In the genomic region with DNA sequence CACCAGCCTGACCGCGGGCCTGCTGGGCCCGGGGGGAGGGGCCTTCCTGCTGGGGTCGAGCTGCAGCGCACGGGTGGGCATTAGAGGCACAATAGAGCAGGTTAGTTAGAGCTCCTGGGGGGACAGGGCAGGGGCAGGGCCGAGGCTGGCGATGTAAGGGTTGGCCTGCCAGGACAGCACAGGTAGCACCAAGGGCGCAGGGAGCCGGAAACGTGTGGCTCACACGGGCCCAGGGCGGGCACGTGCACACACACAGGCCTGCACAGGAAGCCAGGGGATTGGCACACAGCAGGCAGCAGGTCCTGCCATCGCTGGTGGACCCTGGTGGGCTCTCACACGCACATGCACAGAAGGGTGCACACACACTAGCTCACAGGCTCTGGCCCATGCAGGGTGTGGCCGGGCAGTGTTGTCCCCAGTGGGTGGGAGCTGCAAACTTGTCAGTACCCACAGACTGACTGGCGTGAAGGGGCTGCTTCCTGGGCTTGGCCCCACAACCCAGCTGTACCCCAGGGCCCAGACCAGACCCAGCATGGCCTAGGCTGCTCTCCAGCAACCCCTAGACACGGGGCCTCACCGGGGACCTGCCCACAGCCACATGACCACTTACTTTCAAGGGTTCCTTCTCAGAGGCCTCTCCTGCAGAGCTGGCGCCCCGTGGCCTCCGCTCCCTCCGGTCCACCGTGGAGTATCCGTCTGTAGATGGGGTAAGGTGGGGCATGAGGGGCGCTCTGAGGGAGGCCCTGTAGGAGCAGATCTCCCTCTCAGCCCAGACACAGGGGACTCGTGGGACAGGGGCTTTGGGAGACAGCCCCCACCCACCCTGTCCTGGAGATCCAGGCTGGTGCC, we compare ENCODE assay signal across 14 cellular contexts. TPM values are rescaled to one million over a fixed set of nuclear protein-coding genes. Genes with fewer than 3 reads are reported as not detected.
DNase-seq lines count a peak whose midpoint lies in the region; ATAC-seq and TF ChIP-seq lines count a peak whose summit lies in the region.
"Had no signal": no experiment of that assay in that cellular context is flagged by ENCODE, and none has a peak within 500 bp of the region (broad histone marks: within the 10 kb centered on the region; RNA-seq: fewer than 3 reads in every experiment).

No MANE protein-coding gene starts in this region.

- peaks cover 27% of the 10 kb centered on the region for H3K4me1 Mint-ChIP-seq in endothelial cell (ENCODE audit: unreplicated experiment)
- peaks cover 29 to 48% of the 10 kb centered on the region in 2 donors for H3K4me1 Mint-ChIP-seq in natural killer cell treated with Interleukin-12 subunit alpha and Interleukin-12 subunit beta and Interleukin-15 and Interleukin-18, amount 100 ng/mL, for 72 hours (ENCODE audit: low read depth in 2 of 2)

- H3K36me3 Mint-ChIP-seq in endothelial cell (ENCODE audit: low read depth, unreplicated experiment) = peaks cover 21% of the 10 kb centered on the region
- H3K36me3 Mint-ChIP-seq in natural killer cell treated with Interleukin-12 subunit alpha and Interleukin-12 subunit beta and Interleukin-15 and Interleukin-18, amount 100 ng/mL, for 72 hours = no peaks in the 10 kb centered on the region

- peak; percentile 22 for DNase-seq in stimulated activated CD4-positive, alpha-beta T cell treated with anti-CD3 and anti-CD28 coated beads, Interleukin-15, amount 100 ng/mL, for 24 hours
- DNase-seq in stimulated activated CD4-positive, alpha-beta T cell treated with anti-CD3 and anti-CD28 coated beads, Interleukin-4, amount 100 ng/mL, for 1 hour = no peak
- DNase-seq in endothelial cell (ENCODE audit: low spot score) (no peak), NCI-H128 (lab: John Stamatoyannopoulos, UW; ENCODE audit: unreplicated experiment) (no peak), inferior parietal cortex (ENCODE audit: extremely low spot score) (no peak), NCI-H2196 (lab: John Stamatoyannopoulos, UW; ENCODE audit: unreplicated experiment) (no peak)
- DNase-seq in natural killer cell treated with Interleukin-12 subunit alpha and Interleukin-12 subunit beta and Interleukin-15 and Interleukin-18, amount 100 ng/mL, for 72 hours (ENCODE audit: low spot score) = no peak
- DNase-seq: activated CD4-positive, CD25-positive, alpha-beta regulatory T cell treated with anti-CD3 and anti-CD28 coated beads, Interleukin-2, amount 50 U/mL, for 72 hours; effector memory CD4-positive, alpha-beta T cell; NCI-H1694; NCI-H446 treated with DMSO at 0.1 percent for 48 hours; SIG-M5 had no signal

- peak overlapping the region; percentile 56 for H3K4me3 Mint-ChIP-seq in endothelial cell (ENCODE audit: unreplicated experiment)
- peak overlapping the region; percentile 54 for H3K4me3 Mint-ChIP-seq in natural killer cell treated with Interleukin-12 subunit alpha and Interleukin-12 subunit beta and Interleukin-15 and Interleukin-18, amount 100 ng/mL, for 72 hours

- ATAC-seq in natural killer cell treated with Interleukin-12 subunit alpha and Interleukin-12 subunit beta and Interleukin-15 and Interleukin-18, amount 100 ng/mL, for 72 hours = peak; percentile 42 to 57
- no peak for ATAC-seq in GM21381 (IDR thresholded peaks at IDR 0.05; ENCODE audit: unreplicated experiment)

- no peak for TF ChIP-seq CTCF in endothelial cell (IDR thresholded peaks at IDR 0.05; ENCODE audit: unreplicated experiment)

- H3K27me3 Mint-ChIP-seq in endothelial cell (ENCODE audit: unreplicated experiment) = peaks cover 19% of the 10 kb centered on the region
- H3K27me3 Mint-ChIP-seq in natural killer cell treated with Interleukin-12 subunit alpha and Interleukin-12 subunit beta and Interleukin-15 and Interleukin-18, amount 100 ng/mL, for 72 hours = no peaks in the 10 kb centered on the region
- H3K27me3 Mint-ChIP-seq: progenitor cell of endocrine pancreas had no signal

- H3K9me3 Mint-ChIP-seq in endothelial cell (ENCODE audit: unreplicated experiment) = no peaks in the 10 kb centered on the region
- no peaks in the 10 kb centered on the region for H3K9me3 Mint-ChIP-seq in natural killer cell treated with Interleukin-12 subunit alpha and Interleukin-12 subunit beta and Interleukin-15 and Interleukin-18, amount 100 ng/mL, for 72 hours

- H3K27ac Mint-ChIP-seq in endothelial cell (ENCODE audit: unreplicated experiment) = no peak overlapping the region
- peak overlapping the region in 1 of 2 donors; percentile 68 for H3K27ac Mint-ChIP-seq in natural killer cell treated with Interleukin-12 subunit alpha and Interleukin-12 subunit beta and Interleukin-15 and Interleukin-18, amount 100 ng/mL, for 72 hours
- H3K27ac Mint-ChIP-seq: progenitor cell of endocrine pancreas had no signal

RNA-seq across cellular contexts. Expression of gene TXNRD2, which starts 29.9 kb away (rescaled TPM):
- total RNA-seq in endothelial cell (ENCODE audit: unreplicated experiment) = 23.0 TPM
- 10 to 100 TPM; 29.9 to 34.3 TPM for total RNA-seq in natural killer cell treated with Interleukin-12 subunit alpha and Interleukin-12 subunit beta and Interleukin-15 and Interleukin-18, amount 100 ng/mL, for 72 hours

RNA-seq across cellular contexts. Expression of gene COMT, which starts 29.9 kb away (rescaled TPM):
- total RNA-seq in endothelial cell (ENCODE audit: unreplicated experiment) = 49.0 TPM
- total RNA-seq in natural killer cell treated with Interleukin-12 subunit alpha and Interleukin-12 subunit beta and Interleukin-15 and Interleukin-18, amount 100 ng/mL, for 72 hours = 100 to 1,000 TPM; 141 to 223 TPM

RNA-seq across cellular contexts. Expression of gene ARVCF, which starts 45.1 kb away (rescaled TPM):
- total RNA-seq in endothelial cell (ENCODE audit: unreplicated experiment) = 67.3 TPM
- total RNA-seq in natural killer cell treated with Interleukin-12 subunit alpha and Interleukin-12 subunit beta and Interleukin-15 and Interleukin-18, amount 100 ng/mL, for 72 hours = 1 to 10 TPM; 3.7 to 3.8 TPM

RNA-seq across cellular contexts. Expression of gene TANGO2, which starts 49.4 kb away (rescaled TPM):
- 15.3 TPM for total RNA-seq in endothelial cell (ENCODE audit: unreplicated experiment)
- 10 to 100 TPM; 50.5 to 61.6 TPM for total RNA-seq in natural killer cell treated with Interleukin-12 subunit alpha and Interleukin-12 subunit beta and Interleukin-15 and Interleukin-18, amount 100 ng/mL, for 72 hours

Comparison
In these comparisons a context has a peak if more than half of its experiments do, and no peak if none do; other contexts are left out.
1. RNA of gene ARVCF, which starts 45.1 kb away (total RNA-seq): 67.3 TPM in endothelial cell (single experiment); 3.7 to 3.8 TPM in natural killer cell treated with Interleukin-12 subunit alpha and Interleukin-12 subunit beta and Interleukin-15 and Interleukin-18, amount 100 ng/mL, for 72 hours; every median in the first group is over 10 times any median in the second.